Comparison of ENCODE assay signal across 8 cellular contexts in the genomic region with DNA sequence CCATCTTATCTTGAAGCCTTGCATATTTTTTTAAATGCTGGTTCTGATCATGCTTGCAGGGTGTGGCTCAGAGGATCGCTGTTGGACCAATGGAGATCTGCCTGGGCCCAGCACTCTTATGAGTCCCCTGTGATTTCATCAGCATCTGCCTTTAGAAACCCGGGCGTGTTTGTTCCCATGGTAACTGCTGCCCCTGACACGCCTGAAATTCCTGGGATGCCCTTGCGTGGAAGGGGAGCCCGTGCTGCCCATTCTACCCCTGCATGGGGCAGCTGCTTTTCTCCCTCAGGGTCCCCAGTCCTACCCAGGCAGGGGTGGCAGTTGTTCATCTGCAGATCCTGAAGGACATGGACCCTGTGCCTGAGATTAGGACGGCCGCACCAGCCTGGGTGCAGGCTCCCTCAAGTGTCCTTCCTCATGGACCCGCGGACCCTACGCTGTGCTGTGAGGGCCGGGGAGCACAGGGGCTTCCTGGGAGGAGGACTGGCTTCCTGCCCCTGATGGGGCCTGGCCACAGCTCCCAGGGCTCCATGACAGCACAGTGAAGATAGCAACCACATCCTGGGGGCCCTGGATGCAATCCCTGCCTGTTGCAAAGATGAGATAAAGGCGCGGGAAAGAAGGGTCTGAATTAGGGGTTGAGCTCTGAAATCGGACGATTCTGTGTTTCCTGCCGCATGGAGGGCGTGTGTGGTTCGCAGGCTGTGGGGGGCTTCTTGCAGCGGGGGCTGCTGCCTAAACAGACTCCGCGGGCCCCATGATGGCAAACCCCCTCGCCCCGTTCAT.
DNase-seq lines count a peak whose midpoint lies in the region; ATAC-seq and TF ChIP-seq lines count a peak whose summit lies in the region.
"Had no signal": no experiment of that assay in that cellular context is flagged by ENCODE, and none has a peak within 500 bp of the region (broad histone marks: within the 10 kb centered on the region; RNA-seq: fewer than 3 reads in every experiment).

No MANE protein-coding gene starts in this region.

- in situ Hi-C loops in HAP-1 (cut with MboI; ENCODE audit: low sequenced_read_pairs): no loop called here

- no peak for ATAC-seq in GM19328 (IDR thresholded peaks at IDR 0.05; ENCODE audit: unreplicated experiment)

- TF ChIP-seq EP300 in esophagus muscularis mucosa (IDR thresholded peaks at IDR 0.05): no peak

- no peak for TF ChIP-seq POLR2A in esophagus muscularis mucosa (IDR thresholded peaks at IDR 0.05; ENCODE audit: low read depth)

- no peaks in the 10 kb centered on the region for H3K27me3 ChIP-seq in HAP-1 (ENCODE audit: low read depth)
- no peaks in the 10 kb centered on the region for H3K27me3 ChIP-seq in esophagus muscularis mucosa

- no peaks in the 10 kb centered on the region for H3K9me3 ChIP-seq in HAP-1
- H3K9me3 ChIP-seq in esophagus muscularis mucosa: no peaks in the 10 kb centered on the region

- DNase-seq in HAP-1 (ENCODE audit: low spot score in 2 of 2): peak; percentile 60 to 77
- DNase-seq in SW480 (ENCODE audit: low spot score): peak; percentile 68
- no peak for DNase-seq in esophagus muscularis mucosa (ENCODE audit: extremely low spot score)
- DNase-seq in occipital lobe (lab: John Stamatoyannopoulos, UW): peak; percentile 58
- DNase-seq in midbrain (lab: John Stamatoyannopoulos, UW): no peak
- no peak for DNase-seq in NCI-H774 (lab: John Stamatoyannopoulos, UW)

- no peaks in the 10 kb centered on the region for H3K36me3 ChIP-seq in HAP-1 (replicated peaks)
- H3K36me3 ChIP-seq in esophagus muscularis mucosa: no peaks in the 10 kb centered on the region

- intact Hi-C loops in esophagus muscularis mucosa (cut with DNase I): no loop called here

- H3K4me3 ChIP-seq in HAP-1 (no peak overlapping the region), esophagus muscularis mucosa (peak overlapping the region; percentile 53 to 58 (median 57))
- H3K4me3 ChIP-seq: SK-N-MC had no signal

- 41% methylated on average over 18 of the region's 24 CpGs for WGBS in esophagus muscularis mucosa

- TF ChIP-seq CTCF in esophagus muscularis mucosa (IDR thresholded peaks at IDR 0.05): no peak

- H3K4me1 ChIP-seq in HAP-1 (peaks cover 9% of the 10 kb centered on the region; the same call in 1 of the 2 replicates), esophagus muscularis mucosa (peaks cover 7 to 22% (median 17%) of the 10 kb centered on the region in 4 donors)

- peak overlapping the region in 1 of 4 donors; percentile 39 for H3K27ac ChIP-seq in esophagus muscularis mucosa (replicated peaks in 1 of 4)
- H3K27ac ChIP-seq: SK-N-MC had no signal

Comparison
In these comparisons a context has a peak if more than half of its experiments do, and no peak if none do; other contexts are left out.
1. DNase-seq: peak in HAP-1 (2 of 2), SW480 (single experiment) and occipital lobe (single experiment); none in esophagus muscularis mucosa (single experiment), midbrain (single experiment) and NCI-H774 (single experiment).